In the genomic region with DNA sequence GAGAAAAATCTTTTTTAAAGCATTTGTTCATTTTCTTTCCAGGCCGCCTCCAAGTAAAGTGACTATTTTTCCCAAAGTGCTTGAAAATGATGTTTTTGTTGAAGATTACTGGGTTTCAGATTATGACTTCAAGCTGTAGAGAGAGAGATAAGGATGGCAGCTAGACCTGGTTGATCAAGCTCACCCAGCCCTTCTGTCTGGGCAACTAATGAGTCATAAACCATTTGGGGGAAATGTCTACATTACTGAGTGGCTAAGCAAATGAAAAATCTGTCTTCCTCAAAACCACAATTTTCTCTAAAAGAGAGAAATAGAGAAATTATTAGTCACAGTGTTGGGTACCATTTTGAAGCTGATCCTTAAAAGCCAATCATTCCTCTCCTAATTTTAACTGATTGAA, we compare ENCODE assay signal across 28 cellular contexts.
DNase-seq lines count a peak whose midpoint lies in the region; ATAC-seq, FAIRE-seq and TF ChIP-seq lines count a peak whose summit lies in the region.
"Had no signal": no experiment of that assay in that cellular context is flagged by ENCODE, and none has a peak within 500 bp of the region (broad histone marks: within the 10 kb centered on the region; RNA-seq: fewer than 3 reads in every experiment).

No MANE protein-coding gene starts in this region.

- no peak for TF ChIP-seq CTCF in A549 (IDR thresholded peaks at IDR 0.05)
- TF ChIP-seq CTCF in RWPE1 (conservative IDR thresholded peaks at IDR 0.05; ENCODE audit: low read depth): no peak

- no peak for TF ChIP-seq EP300 in A549 (IDR thresholded peaks at IDR 0.05)

- no peak for TF ChIP-seq POLR2A in A549 (IDR thresholded peaks at IDR 0.05; ENCODE audit: low read length)

- peak in 1 of 2 experiments; percentile 60; a peak in 2 of 6 replicates for ATAC-seq in A549
- ATAC-seq: CD8-positive, alpha-beta T cell; GM12878; HepG2; left colon; natural killer cell treated with Interleukin-12 subunit alpha and Interleukin-12 subunit beta and Interleukin-15 and Interleukin-18, amount 100 ng/mL, for 72 hours; Panc1 had no signal

- WGBS in A549 (ENCODE audit: missing lambda C conversion rate): 92% methylated on average over 1 of the region's 1 CpG

- peak in 1 of 2 experiments; percentile 25 for DNase-seq in A549 (ENCODE audit: low read depth in 1 of 2, low spot score in 1 of 2)
- DNase-seq in LHCN-M2 (ENCODE audit: low read depth): peak; percentile 75
- DNase-seq in amniotic epithelial cell (ENCODE audit: low read depth): peak; percentile 50
- DNase-seq in iris pigment epithelial cell (ENCODE audit: low read depth): peak; percentile 11
- no peak for DNase-seq in RWPE1 (ENCODE audit: low spot score)
- DNase-seq in NCI-H2171 treated with DMSO at 0.1 percent for 48 hours (lab: John Stamatoyannopoulos, UW): no peak
- DNase-seq in posterior vena cava (ENCODE audit: low spot score): no peak
- DNase-seq in putamen (ENCODE audit: low spot score): no peak
- DNase-seq: activated CD4-positive, alpha-beta memory T cell treated with anti-CD3 and anti-CD28 coated beads, Interleukin-2, amount 10 ng/mL, durations not matched to agents 7 days and 5 days; activated CD8-positive, alpha-beta memory T cell treated with anti-CD3 and anti-CD28 coated beads, Interleukin-2, amount 50 U/mL, for 4 hours; activated naive CD4-positive, alpha-beta T cell treated with Interleukin-2 at 50 U/mL for 16 hours; BE2C; CD8-positive, alpha-beta T cell; hypothalamus; left colon; mammary epithelial cell; MV-4-11; NCI-H1436 treated with DMSO at 0.1 percent for 48 hours; retina; SIG-M5; stimulated activated naive CD4-positive, alpha-beta T cell had no signal

- intact Hi-C loops in posterior vena cava (cut with DNase I): no loop called here

- no peak for FAIRE-seq in A549 (lab: Jason Lieb, UNC)
- FAIRE-seq: GM12878, HepG2 had no signal

- POLR2A ChIA-PET in A549 (lab: Yijun Ruan, JAX) (no interaction called here), RWPE1 (lab: Yijun Ruan, JAX; ENCODE audit: low non-redundant PET) (no interaction called here)

- TF ChIP-seq RAD21 in A549 (conservative IDR thresholded peaks at IDR 0.05 in 1 of 2, IDR thresholded peaks at IDR 0.05 in 1 of 2): no peak

- peak overlapping the region; percentile 6 to 30; a peak in 1 of 6 replicates for H3K27ac ChIP-seq in A549
- no peak overlapping the region for H3K27ac ChIP-seq in RWPE1
- H3K27ac ChIP-seq: HL-60, skin epidermis had no signal

- CTCF ChIA-PET in A549 (lab: Yijun Ruan, JAX): no interaction called here
- CTCF ChIA-PET in RWPE1 (lab: Yijun Ruan, JAX): no interaction called here

- H3K4me3 ChIP-seq in A549: no peak overlapping the region
- H3K4me3 ChIP-seq: GM12878, HAP-1, skin epidermis had no signal

- H3K9me3 ChIP-seq in A549: no peaks in the 10 kb centered on the region
- H3K9me3 ChIP-seq: BE2C, HAP-1 had no signal

- H3K4me1 ChIP-seq in A549: peaks cover 14% of the 10 kb centered on the region; the same call in 1 of the 3 replicates
- H3K4me1 ChIP-seq: BE2C, HAP-1 had no signal

- H3K4me2 ChIP-seq in A549: no peak overlapping the region

TF ChIP-seq in A549, 52 proteins besides CTCF, POLR2A, EP300 and RAD21:
- TF ChIP-seq JUNB (IDR thresholded peaks at IDR 0.05) (peak; percentile 41; the same call in 1 of the 2 replicates), FOSL2 (IDR thresholded peaks at IDR 0.05) (no peak), FOSL2 (CRISPR knock-in tag; IDR thresholded peaks at IDR 0.05) (peak; percentile 33; the same call in 1 of the 2 replicates)
- TF ChIP-seq, protein P1, sequence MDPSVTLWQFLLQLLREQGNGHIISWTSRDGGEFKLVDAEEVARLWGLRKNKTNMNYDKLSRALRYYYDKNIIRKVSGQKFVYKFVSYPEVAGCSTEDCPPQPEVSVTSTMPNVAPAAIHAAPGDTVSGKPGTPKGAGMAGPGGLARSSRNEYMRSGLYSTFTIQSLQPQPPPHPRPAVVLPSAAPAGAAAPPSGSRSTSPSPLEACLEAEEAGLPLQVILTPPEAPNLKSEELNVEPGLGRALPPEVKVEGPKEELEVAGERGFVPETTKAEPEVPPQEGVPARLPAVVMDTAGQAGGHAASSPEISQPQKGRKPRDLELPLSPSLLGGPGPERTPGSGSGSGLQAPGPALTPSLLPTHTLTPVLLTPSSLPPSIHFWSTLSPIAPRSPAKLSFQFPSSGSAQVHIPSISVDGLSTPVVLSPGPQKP (IDR thresholded peaks at IDR 0.05; ENCODE audit: low read depth, low read length): no peak

Comparison
In these comparisons a context has a peak if more than half of its experiments do, and no peak if none do; other contexts are left out.
1. DNase-seq: peak in LHCN-M2 (single experiment), amniotic epithelial cell (single experiment) and iris pigment epithelial cell (single experiment); none in RWPE1 (single experiment), NCI-H2171 treated with DMSO at 0.1 percent for 48 hours (single experiment), posterior vena cava (single experiment) and putamen (single experiment).